38 cellular contexts compared by ENCODE assay signal in the genomic region with DNA sequence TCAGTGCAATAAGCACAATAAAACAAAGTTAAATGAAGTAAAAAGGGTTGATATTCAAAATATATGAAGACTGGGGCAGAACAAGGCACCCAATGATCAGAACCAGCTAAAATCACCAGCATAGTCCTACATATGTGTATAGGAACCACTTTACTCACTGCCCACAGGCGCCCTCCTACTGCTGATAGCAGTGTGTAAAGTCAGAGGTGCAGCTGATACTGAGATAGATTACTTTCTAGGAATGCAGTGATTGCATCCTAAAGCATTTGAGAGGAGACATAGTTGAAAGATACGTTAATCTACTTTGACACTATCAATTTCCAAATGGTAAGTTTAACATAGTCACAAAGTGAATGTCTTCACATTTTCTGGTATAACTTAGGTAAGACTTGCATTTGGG.
"Had no signal": no experiment of that assay in that cellular context is flagged by ENCODE, and none has a peak within 500 bp of the region (broad histone marks: within the 10 kb centered on the region; RNA-seq: fewer than 3 reads in every experiment).

No MANE protein-coding gene starts in this region.

- H3K36me3 Mint-ChIP-seq: activated naive CD4-positive, alpha-beta T cell treated with anti-CD3 and anti-CD28 coated beads, Interleukin-2, amount 10 ng/mL, durations not matched to agents 7 days and 5 days; activated naive CD4-positive, alpha-beta T cell treated with anti-CD3 and anti-CD28 coated beads, Interleukin-2, amount 50 U/mL, for 24 hours; activated naive CD8-positive, alpha-beta T cell; activated naive CD8-positive, alpha-beta T cell treated with anti-CD3 and anti-CD28 coated beads, Interleukin-2, amount 10 ng/mL, durations not matched to agents 7 days and 5 days; brain; WTC11 had no signal

- H3K27ac ChIP-seq: ascending aorta, cardiac muscle cell, WERI-Rb-1 had no signal

- ATAC-seq: activated CD4-positive, alpha-beta T cell treated with anti-CD3 and anti-CD28 coated beads for 36 hours; activated CD4-positive, CD25-positive, alpha-beta regulatory T cell treated with anti-CD3 and anti-CD28 coated beads, Interleukin-2, amount 50 U/mL, for 24 hours; activated CD8-positive, alpha-beta memory T cell treated with anti-CD3 and anti-CD28 coated beads, Interleukin-2, amount 10 ng/mL, durations not matched to agents 7 days and 5 days; activated CD8-positive, alpha-beta T cell treated with anti-CD3 and anti-CD28 coated beads, Interleukin-2, amount 10 ng/mL, durations not matched to agents 7 days and 5 days; activated naive CD8-positive, alpha-beta T cell treated with anti-CD3 and anti-CD28 coated beads, Interleukin-2, amount 50 U/mL, for 24 hours; WTC11 had no signal

- DNase-seq: activated CD4-positive, alpha-beta memory T cell treated with anti-CD3 and anti-CD28 coated beads, Interleukin-2, amount 10 ng/mL, durations not matched to agents 7 days and 5 days; activated CD4-positive, alpha-beta T cell treated with anti-CD3 and anti-CD28 coated beads for 1 hour; activated CD4-positive, alpha-beta T cell treated with anti-CD3 and anti-CD28 coated beads for 36 hours; activated CD4-positive, alpha-beta T cell treated with anti-CD3 and anti-CD28 coated beads for 48 hours; activated CD4-positive, alpha-beta T cell treated with anti-CD3 and anti-CD28 coated beads, Interleukin-2, amount 10 ng/mL, durations not matched to agents 7 days and 5 days; activated CD4-positive, alpha-beta T cell treated with anti-CD3 and anti-CD28 coated beads, Interleukin-2, amount 50 U/mL, for 48 hours; activated CD4-positive, CD25-positive, alpha-beta regulatory T cell; activated CD8-positive, alpha-beta memory T cell treated with anti-CD3 and anti-CD28 coated beads for 24 hours; activated CD8-positive, alpha-beta memory T cell treated with anti-CD3 and anti-CD28 coated beads, Interleukin-2, amount 10 ng/mL, durations not matched to agents 7 days and 5 days; activated CD8-positive, alpha-beta memory T cell treated with anti-CD3 and anti-CD28 coated beads, Interleukin-2, amount 50 U/mL, for 48 hours; activated CD8-positive, alpha-beta T cell treated with anti-CD3 and anti-CD28 coated beads, Interleukin-2, amount 10 ng/mL, durations not matched to agents 7 days and 5 days; activated effector memory CD4-positive, alpha-beta T cell treated with Interleukin-2 at 50 U/mL for 16 hours; activated gamma-delta T cell; activated naive CD4-positive, alpha-beta T cell treated with anti-CD3 and anti-CD28 coated beads, Interleukin-2, amount 10 ng/mL, durations not matched to agents 7 days and 5 days; activated naive CD4-positive, alpha-beta T cell treated with Interleukin-2 at 50 U/mL for 16 hours; activated naive CD8-positive, alpha-beta T cell treated with anti-CD3 and anti-CD28 coated beads, Interleukin-2, amount 10 ng/mL, durations not matched to agents 7 days and 5 days; activated naive CD8-positive, alpha-beta T cell treated with anti-CD3 and anti-CD28 coated beads, Interleukin-2, amount 50 U/mL, for 24 hours; activated T-cell treated with anti-CD3 and anti-CD28 coated beads, Interleukin-2, amount 50 U/mL, for 24 hours; activated T-cell treated with anti-CD3 and anti-CD28 coated beads, Interleukin-2, amount 50 U/mL, for 48 hours; amygdala; anterior cingulate cortex; caudate nucleus; cerebellar nuclear complex; T-helper 2 cell; T-helper 9 cell; WERI-Rb-1 had no signal

- H3K27ac Mint-ChIP-seq: activated CD4-positive, alpha-beta memory T cell treated with anti-CD3 and anti-CD28 coated beads, Interleukin-2, amount 10 ng/mL, durations not matched to agents 7 days and 5 days; activated CD4-positive, alpha-beta T cell treated with anti-CD3 and anti-CD28 coated beads for 36 hours; activated CD4-positive, alpha-beta T cell treated with anti-CD3 and anti-CD28 coated beads, Interleukin-2, amount 10 ng/mL, durations not matched to agents 7 days and 5 days; activated CD8-positive, alpha-beta memory T cell treated with anti-CD3 and anti-CD28 coated beads, Interleukin-2, amount 10 ng/mL, durations not matched to agents 7 days and 5 days; activated CD8-positive, alpha-beta T cell treated with anti-CD3 and anti-CD28 coated beads, Interleukin-2, amount 10 ng/mL, durations not matched to agents 7 days and 5 days; activated naive CD4-positive, alpha-beta T cell treated with anti-CD3 and anti-CD28 coated beads, Interleukin-2, amount 10 ng/mL, durations not matched to agents 7 days and 5 days; activated naive CD4-positive, alpha-beta T cell treated with anti-CD3 and anti-CD28 coated beads, Interleukin-2, amount 50 U/mL, for 24 hours; activated naive CD8-positive, alpha-beta T cell; activated naive CD8-positive, alpha-beta T cell treated with anti-CD3 and anti-CD28 coated beads, Interleukin-2, amount 10 ng/mL, durations not matched to agents 7 days and 5 days; activated naive CD8-positive, alpha-beta T cell treated with anti-CD3 and anti-CD28 coated beads, Interleukin-2, amount 50 U/mL, for 24 hours; activated T-cell treated with anti-CD3 and anti-CD28 coated beads, Interleukin-2, amount 50 U/mL, for 24 hours; activated T-helper 2 cell treated with anti-CD3 and anti-CD28 coated beads, Interferon-gamma antibody, Interleukin-2, Interleukin-4, amounts not matched to agents 10 μg/mL and 5 μg/mL and 100 μg/mL, durations not matched to agents 14 hours and 24 hours and 36 hours; brain; T-helper 1 cell treated with Interleukin-12 subunit alpha and Interleukin-12 subunit beta and Interleukin-4 antibody, amounts not matched to agents 30 μg/mL and 1 μg/mL, for 36 hours; T-helper 2 cell treated with Interferon-gamma antibody and Interleukin-4, amounts not matched to agents 5 μg/mL and 100 μg/mL, for 36 hours; WTC11 had no signal

- H3K9me3 Mint-ChIP-seq: activated CD4-positive, alpha-beta memory T cell treated with anti-CD3 and anti-CD28 coated beads, Interleukin-2, amount 10 ng/mL, durations not matched to agents 7 days and 5 days; activated CD4-positive, alpha-beta T cell treated with anti-CD3 and anti-CD28 coated beads, Interleukin-2, amount 10 ng/mL, durations not matched to agents 7 days and 5 days; activated naive CD4-positive, alpha-beta T cell treated with anti-CD3 and anti-CD28 coated beads, Interleukin-2, amount 10 ng/mL, durations not matched to agents 7 days and 5 days; activated naive CD8-positive, alpha-beta T cell treated with anti-CD3 and anti-CD28 coated beads, Interleukin-2, amount 10 ng/mL, durations not matched to agents 7 days and 5 days; activated naive CD8-positive, alpha-beta T cell treated with anti-CD3 and anti-CD28 coated beads, Interleukin-2, amount 50 U/mL, for 24 hours; activated T-cell treated with anti-CD3 and anti-CD28 coated beads, Interleukin-2, amount 50 U/mL, for 24 hours; brain; central memory CD8-positive, alpha-beta T cell had no signal

- FAIRE-seq: bronchial epithelial cell had no signal

- H3K27me3 Mint-ChIP-seq: activated CD4-positive, alpha-beta T cell treated with anti-CD3 and anti-CD28 coated beads, Interleukin-2, amount 10 ng/mL, durations not matched to agents 7 days and 5 days; activated naive CD4-positive, alpha-beta T cell treated with anti-CD3 and anti-CD28 coated beads, Interleukin-2, amount 10 ng/mL, durations not matched to agents 7 days and 5 days; activated naive CD4-positive, alpha-beta T cell treated with anti-CD3 and anti-CD28 coated beads, Interleukin-2, amount 50 U/mL, for 24 hours; activated naive CD8-positive, alpha-beta T cell treated with anti-CD3 and anti-CD28 coated beads, Interleukin-2, amount 10 ng/mL, durations not matched to agents 7 days and 5 days; activated naive CD8-positive, alpha-beta T cell treated with anti-CD3 and anti-CD28 coated beads, Interleukin-2, amount 50 U/mL, for 24 hours; activated T-cell treated with anti-CD3 and anti-CD28 coated beads, Interleukin-2, amount 50 U/mL, for 24 hours; brain had no signal

- H3K36me3 ChIP-seq: ascending aorta, cardiac muscle cell, WERI-Rb-1 had no signal

- H3K4me3 Mint-ChIP-seq: activated CD4-positive, alpha-beta memory T cell treated with anti-CD3 and anti-CD28 coated beads, Interleukin-2, amount 10 ng/mL, durations not matched to agents 7 days and 5 days; activated CD4-positive, alpha-beta T cell treated with anti-CD3 and anti-CD28 coated beads for 36 hours; activated CD4-positive, alpha-beta T cell treated with anti-CD3 and anti-CD28 coated beads, Interleukin-2, amount 10 ng/mL, durations not matched to agents 7 days and 5 days; activated CD8-positive, alpha-beta memory T cell treated with anti-CD3 and anti-CD28 coated beads, Interleukin-2, amount 10 ng/mL, durations not matched to agents 7 days and 5 days; activated CD8-positive, alpha-beta T cell treated with anti-CD3 and anti-CD28 coated beads, Interleukin-2, amount 10 ng/mL, durations not matched to agents 7 days and 5 days; activated naive CD4-positive, alpha-beta T cell treated with anti-CD3 and anti-CD28 coated beads, Interleukin-2, amount 10 ng/mL, durations not matched to agents 7 days and 5 days; activated naive CD4-positive, alpha-beta T cell treated with anti-CD3 and anti-CD28 coated beads, Interleukin-2, amount 50 U/mL, for 24 hours; activated naive CD8-positive, alpha-beta T cell; activated naive CD8-positive, alpha-beta T cell treated with anti-CD3 and anti-CD28 coated beads, Interleukin-2, amount 10 ng/mL, durations not matched to agents 7 days and 5 days; activated naive CD8-positive, alpha-beta T cell treated with anti-CD3 and anti-CD28 coated beads, Interleukin-2, amount 50 U/mL, for 24 hours; activated T-cell treated with anti-CD3 and anti-CD28 coated beads, Interleukin-2, amount 50 U/mL, for 24 hours; brain; central memory CD8-positive, alpha-beta T cell; T-helper 1 cell treated with Interleukin-12 subunit alpha and Interleukin-12 subunit beta and Interleukin-4 antibody, amounts not matched to agents 30 μg/mL and 1 μg/mL, for 36 hours; T-helper 2 cell treated with Interferon-gamma antibody and Interleukin-4, amounts not matched to agents 5 μg/mL and 100 μg/mL, for 36 hours; WTC11 had no signal

- H3K27me3 ChIP-seq: ascending aorta, cardiac muscle cell had no signal

- H3K4me1 Mint-ChIP-seq: activated CD4-positive, alpha-beta memory T cell treated with anti-CD3 and anti-CD28 coated beads, Interleukin-2, amount 10 ng/mL, durations not matched to agents 7 days and 5 days; activated CD4-positive, alpha-beta T cell treated with anti-CD3 and anti-CD28 coated beads for 36 hours; activated CD4-positive, alpha-beta T cell treated with anti-CD3 and anti-CD28 coated beads, Interleukin-2, amount 10 ng/mL, durations not matched to agents 7 days and 5 days; activated CD8-positive, alpha-beta memory T cell treated with anti-CD3 and anti-CD28 coated beads, Interleukin-2, amount 10 ng/mL, durations not matched to agents 7 days and 5 days; activated naive CD4-positive, alpha-beta T cell treated with anti-CD3 and anti-CD28 coated beads, Interleukin-2, amount 10 ng/mL, durations not matched to agents 7 days and 5 days; activated naive CD4-positive, alpha-beta T cell treated with anti-CD3 and anti-CD28 coated beads, Interleukin-2, amount 50 U/mL, for 24 hours; activated naive CD8-positive, alpha-beta T cell treated with anti-CD3 and anti-CD28 coated beads, Interleukin-2, amount 10 ng/mL, durations not matched to agents 7 days and 5 days; activated naive CD8-positive, alpha-beta T cell treated with anti-CD3 and anti-CD28 coated beads, Interleukin-2, amount 50 U/mL, for 24 hours; central memory CD8-positive, alpha-beta T cell had no signal

- H3K4me3 ChIP-seq: ascending aorta, cardiac muscle cell had no signal

- H3K4me1 ChIP-seq: ascending aorta had no signal

- H3K9me3 ChIP-seq: ascending aorta had no signal
